In genomic region chr1:59046730-59047157, GRCh38 we compare ENCODE assay signal across 9 cellular contexts.
DNase-seq lines count a peak whose midpoint lies in the region; ATAC-seq and TF ChIP-seq lines count a peak whose summit lies in the region.
"Had no signal": no experiment of that assay in that cellular context is flagged by ENCODE, and none has a peak within 500 bp of the region (broad histone marks: within the 10 kb centered on the region; RNA-seq: fewer than 3 reads in every experiment).

No MANE protein-coding gene starts in this region.

- CTCF ChIA-PET in activated CD8-positive, alpha-beta T cell treated with anti-CD3 and anti-CD28 coated beads, Interleukin-2, amount 10 ng/mL, durations not matched to agents 7 days and 5 days (lab: Charles Lee): interaction anchor here (0.6 to 2.7 kb wide), 22 partner anchors 9 to 652 kb away, joined by 3 to 18 read pairs (median 3); partner anchors contain the start of gene JUN
- CTCF ChIA-PET in RWPE1 (lab: Yijun Ruan, JAX): interaction anchor here (0.5 kb wide), 1 partner anchor 168 kb away, joined by 3 read pairs; no protein-coding TSS in a partner anchor

- H3K36me3 ChIP-seq in adrenal gland (replicated peaks in 1 of 2): no peaks in the 10 kb centered on the region

- peak; percentile 92 for ATAC-seq in HG03095 (IDR thresholded peaks at IDR 0.05; ENCODE audit: unreplicated experiment)
- ATAC-seq in activated CD8-positive, alpha-beta T cell treated with anti-CD3 and anti-CD28 coated beads, Interleukin-2, amount 10 ng/mL, durations not matched to agents 7 days and 5 days: peak; percentile 90
- peak; percentile 99 for ATAC-seq in memory B cell (ENCODE audit: low read depth)

- peaks cover 11 to 15% of the 10 kb centered on the region in 2 donors for H3K4me1 ChIP-seq in adrenal gland (replicated peaks in 1 of 2)

- peaks cover 49% of the 10 kb centered on the region for H3K4me1 Mint-ChIP-seq in activated CD8-positive, alpha-beta T cell treated with anti-CD3 and anti-CD28 coated beads, Interleukin-2, amount 10 ng/mL, durations not matched to agents 7 days and 5 days (ENCODE audit: low read depth)
- peaks cover 24% of the 10 kb centered on the region for H3K4me1 Mint-ChIP-seq in memory B cell

- TF ChIP-seq POLR2A in adrenal gland (IDR thresholded peaks at IDR 0.05): no peak

- peak; percentile 12 for DNase-seq in SIG-M5 treated with dmso at 0.1 percent for 504 hours (lab: John Stamatoyannopoulos, UW; ENCODE audit: unreplicated experiment)
- no peak for DNase-seq in SIG-M5 (lab: John Stamatoyannopoulos, UW)
- peak; percentile 75 for DNase-seq in activated CD8-positive, alpha-beta T cell treated with anti-CD3 and anti-CD28 coated beads, Interleukin-2, amount 10 ng/mL, durations not matched to agents 7 days and 5 days
- DNase-seq in memory B cell (ENCODE audit: low spot score in 2 of 2): peak; percentile 30 to 55
- no peak for DNase-seq in RWPE1 (ENCODE audit: low spot score)
- no peak for DNase-seq in cortex of kidney (lab: John Stamatoyannopoulos, UW)
- DNase-seq in adrenal gland: no peak

- no peak overlapping the region for H3K27ac ChIP-seq in RWPE1
- H3K27ac ChIP-seq in adrenal gland: no peak overlapping the region

- H3K27ac Mint-ChIP-seq in activated CD8-positive, alpha-beta T cell treated with anti-CD3 and anti-CD28 coated beads, Interleukin-2, amount 10 ng/mL, durations not matched to agents 7 days and 5 days: peak overlapping the region; percentile 86
- H3K27ac Mint-ChIP-seq in memory B cell: peak overlapping the region; percentile 76

- H3K9me3 ChIP-seq in adrenal gland (replicated peaks in 1 of 3): no peaks in the 10 kb centered on the region
- H3K9me3 ChIP-seq: A549 had no signal

- POLR2A ChIA-PET in activated CD8-positive, alpha-beta T cell treated with anti-CD3 and anti-CD28 coated beads, Interleukin-2, amount 10 ng/mL, durations not matched to agents 7 days and 5 days (lab: Charles Lee): interaction anchor here (0.8 to 5.7 kb wide), 5 partner anchors 8 to 264 kb away, joined by 3 to 38 read pairs (median 5); partner anchors contain the start of gene JUN
- POLR2A ChIA-PET in RWPE1 (lab: Yijun Ruan, JAX; ENCODE audit: low non-redundant PET): no interaction called here

- no peaks in the 10 kb centered on the region for H3K9me3 Mint-ChIP-seq in activated CD8-positive, alpha-beta T cell treated with anti-CD3 and anti-CD28 coated beads, Interleukin-2, amount 10 ng/mL, durations not matched to agents 7 days and 5 days (ENCODE audit: insufficient read depth)
- H3K9me3 Mint-ChIP-seq in memory B cell: no peaks in the 10 kb centered on the region

- peaks cover 21% of the 10 kb centered on the region for H3K36me3 Mint-ChIP-seq in activated CD8-positive, alpha-beta T cell treated with anti-CD3 and anti-CD28 coated beads, Interleukin-2, amount 10 ng/mL, durations not matched to agents 7 days and 5 days (ENCODE audit: low read depth)
- peaks cover 12% of the 10 kb centered on the region for H3K36me3 Mint-ChIP-seq in memory B cell

- intact Hi-C loops in adrenal gland (cut with DNase I): loop anchor here in 1 of 2 donors (10.0 kb wide), 1 partner anchor 132 kb away; no protein-coding TSS in a partner anchor

- no peak for TF ChIP-seq CTCF in RWPE1 (conservative IDR thresholded peaks at IDR 0.05; ENCODE audit: low read depth)
- peak in 1 of 6 experiments; percentile 28 for TF ChIP-seq CTCF in adrenal gland (IDR thresholded peaks at IDR 0.05)

- H3K27me3 Mint-ChIP-seq in activated CD8-positive, alpha-beta T cell treated with anti-CD3 and anti-CD28 coated beads, Interleukin-2, amount 10 ng/mL, durations not matched to agents 7 days and 5 days (ENCODE audit: low read depth): no peaks in the 10 kb centered on the region
- H3K27me3 Mint-ChIP-seq in memory B cell: no peaks in the 10 kb centered on the region

- H3K4me3 ChIP-seq in adrenal gland: no peak overlapping the region
- H3K4me3 ChIP-seq: A549 had no signal

- 58 to 86% (median 76%) methylated on average over 2 of the region's 2 CpGs for WGBS in adrenal gland, 4 donors

- peak overlapping the region; percentile 49 for H3K4me3 Mint-ChIP-seq in activated CD8-positive, alpha-beta T cell treated with anti-CD3 and anti-CD28 coated beads, Interleukin-2, amount 10 ng/mL, durations not matched to agents 7 days and 5 days
- H3K4me3 Mint-ChIP-seq in memory B cell: peak overlapping the region; percentile 62

- no peaks in the 10 kb centered on the region for H3K27me3 ChIP-seq in adrenal gland

Comparison
In these comparisons a context has a peak if more than half of its experiments do, and no peak if none do; other contexts are left out.
1. DNase-seq: peak in SIG-M5 treated with dmso at 0.1 percent for 504 hours (single experiment), activated CD8-positive, alpha-beta T cell treated with anti-CD3 and anti-CD28 coated beads, Interleukin-2, amount 10 ng/mL, durations not matched to agents 7 days and 5 days (single experiment) and memory B cell (2 of 2); none in SIG-M5 (single experiment), RWPE1 (single experiment), cortex of kidney (single experiment) and adrenal gland (0 of 7).
2. Peak in every context shown above with its lines, with median percentiles within 50 percentile points of each other: ATAC-seq.